In genomic region chr3:113211370-113212154, GRCh38 we compare ENCODE assay signal across 8 cellular contexts.
DNase-seq lines count a peak whose midpoint lies in the region; ATAC-seq and TF ChIP-seq lines count a peak whose summit lies in the region.

BOC (plus strand) TSS chr3:113211557; CDS start chr3:113249803, 38,246 bp downstream.

- H3K4me3 ChIP-seq in cardiac fibroblast (replicated peaks in 1 of 2; ENCODE audit: low read depth in 2 of 2, low read length in 2 of 2) = peak within 1 kb of the TSS; percentile 71 to 72
- H3K4me3 ChIP-seq in skin epidermis = peak within 1 kb of the TSS; percentile 57 to 77 (median 62)

- peak within 1 kb of the TSS; percentile 82 to 98 (median 94) for H3K27ac ChIP-seq in skin epidermis

- TF ChIP-seq CTCF in cardiac fibroblast (IDR thresholded peaks at IDR 0.05; ENCODE audit: low read depth, low read length) = no peak

- DNase-seq in NCI-H510A (lab: John Stamatoyannopoulos, UW) = peak; percentile 9
- DNase-seq in NCI-H510A treated with DMSO at 0.1 percent for 48 hours (lab: John Stamatoyannopoulos, UW) = no peak
- peak; percentile 27 for DNase-seq in NCI-H1105 treated with DMSO at 0.1 percent for 48 hours (lab: John Stamatoyannopoulos, UW)
- peak; percentile 46 to 70 for DNase-seq in cardiac fibroblast (ENCODE audit: low read depth in 2 of 2)
- peak; percentile 84 for DNase-seq in islet precursor cell
- DNase-seq in stimulated activated CD4-positive, alpha-beta T cell treated with anti-CD3 and anti-CD28 coated beads, Interleukin-1b, Interleukin-23, amount 100 ng/mL, for 48 hours = no peak

- no peak for ATAC-seq in HG03378 (IDR thresholded peaks at IDR 0.05; ENCODE audit: unreplicated experiment)

Comparison
In these comparisons a context has a peak if more than half of its experiments do, and no peak if none do; other contexts are left out.
1. DNase-seq: peak in NCI-H510A (single experiment), NCI-H1105 treated with DMSO at 0.1 percent for 48 hours (single experiment), cardiac fibroblast (2 of 2) and islet precursor cell (single experiment); none in NCI-H510A treated with DMSO at 0.1 percent for 48 hours (single experiment) and stimulated activated CD4-positive, alpha-beta T cell treated with anti-CD3 and anti-CD28 coated beads, Interleukin-1b, Interleukin-23, amount 100 ng/mL, for 48 hours (single experiment).